Comparison of ENCODE assay signal across 37 cellular contexts in the genomic region with DNA sequence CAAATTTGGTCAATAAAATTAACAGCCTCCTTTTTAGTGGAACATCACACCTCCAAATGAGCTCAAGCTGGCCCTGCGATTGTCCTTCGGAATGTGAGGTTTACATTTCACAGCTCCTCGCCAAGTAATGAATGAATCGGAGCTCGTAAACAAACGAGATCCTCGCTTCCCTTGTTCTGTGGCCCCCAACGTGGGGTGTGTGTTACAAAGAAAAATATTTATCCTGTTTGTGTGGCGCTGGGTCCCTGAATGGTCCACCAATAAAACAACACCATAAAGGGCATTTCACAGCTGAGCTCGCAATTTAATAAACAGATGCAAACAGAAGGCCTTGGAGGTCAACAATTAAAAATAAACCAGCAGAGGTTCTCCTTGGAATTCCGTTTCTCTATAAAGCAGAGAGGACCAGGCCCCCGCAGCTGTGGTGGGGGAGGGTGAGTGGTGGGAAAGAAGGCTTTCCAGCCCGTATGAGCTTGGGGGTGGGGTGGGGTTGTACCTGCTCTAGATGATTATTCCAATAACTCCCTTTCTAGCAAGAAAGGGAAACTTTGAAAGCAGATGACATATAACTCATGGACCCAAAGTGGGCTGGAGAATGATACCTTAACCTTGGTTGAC.
DNase-seq lines count a peak whose midpoint lies in the region; ATAC-seq, FAIRE-seq and TF ChIP-seq lines count a peak whose summit lies in the region.
"Had no signal": no experiment of that assay in that cellular context is flagged by ENCODE, and none has a peak within 500 bp of the region (broad histone marks: within the 10 kb centered on the region; RNA-seq: fewer than 3 reads in every experiment).

No MANE protein-coding gene starts in this region.

- peak overlapping the region; percentile 96; the same call in 1 of the 2 replicates for H2BK12ac ChIP-seq in H1 (ENCODE audit: low read depth, low read length)

- H3K18ac ChIP-seq in H1 (ENCODE audit: extremely low read depth, low read length) = no peak overlapping the region; the same call in 1 of the 2 replicates

- POLR2A ChIA-PET in HEK293 (lab: Yijun Ruan, JAX) (no interaction called here), H1 (lab: Charles Lee; ENCODE audit: partially characterized antibody) (interaction anchor here (1.2 to 1.3 kb wide), 3 partner anchors 11 to 253 kb away, joined by 3 to 5 read pairs (median 3); no protein-coding TSS in a partner anchor)

- H3K9ac ChIP-seq in H1 (replicated peaks in 1 of 4; ENCODE audit: extremely low read depth in 1 of 4, low read depth in 3 of 4, low read length in 3 of 4) = no peak overlapping the region; a peak in 1 of 7 replicates
- H3K9ac ChIP-seq: parathyroid adenoma had no signal

- no peak for ATAC-seq in activated naive CD4-positive, alpha-beta T cell treated with anti-CD3 and anti-CD28 coated beads, Interleukin-2, amount 50 U/mL, for 72 hours
- no peak for ATAC-seq in HG02798 (IDR thresholded peaks at IDR 0.05; ENCODE audit: poor library complexity, unreplicated experiment)
- ATAC-seq: HepG2; lower lobe of right lung; mucosa of descending colon; right cardiac atrium; stimulated activated naive CD8-positive, alpha-beta T cell treated with anti-CD3 and anti-CD28 coated beads, Interleukin-15, amount 100 ng/mL, for 72 hours had no signal

- no peaks in the 10 kb centered on the region for H3K9me3 ChIP-seq in HEK293 (ENCODE audit: control insufficient read depth, insufficient read depth, low read depth, low read length)
- no peaks in the 10 kb centered on the region for H3K9me3 ChIP-seq in H1 (ENCODE audit: insufficient read depth in 2 of 2, low read depth in 1 of 2, low read length in 1 of 2)
- H3K9me3 ChIP-seq: lower lobe of right lung, mucosa of descending colon, thoracic aorta had no signal

- TF ChIP-seq RAD21 in H1 (IDR thresholded peaks at IDR 0.05 in 1 of 2, conservative IDR thresholded peaks at IDR 0.05 in 1 of 2; ENCODE audit: low read depth in 2 of 2, low read length in 2 of 2) = peak in 1 of 2 experiments; percentile 0; a peak in 1 of 4 replicates

- no peak overlapping the region for H2BK5ac ChIP-seq in H1 (ENCODE audit: low read depth, low read length)

- TF ChIP-seq POLR2A in H1 (IDR thresholded peaks at IDR 0.05; ENCODE audit: control extremely low read depth in 1 of 2, low read depth in 2 of 2, low read length in 2 of 2) = no peak

- H3K79me2 ChIP-seq in H1 (ENCODE audit: control insufficient read depth in 1 of 2, insufficient read depth in 2 of 2, low read length in 2 of 2) = no peaks in the 10 kb centered on the region
- H3K79me2 ChIP-seq: parathyroid adenoma had no signal

- peak overlapping the region; percentile 27 to 36; a peak in 3 of 4 replicates for H3K4me2 ChIP-seq in H1 (ENCODE audit: insufficient read depth in 1 of 2, low read depth in 2 of 2, low read length in 2 of 2)

- H3K27ac Mint-ChIP-seq in progenitor cell of endocrine pancreas = peak overlapping the region; percentile 24
- no peak overlapping the region for H3K27ac Mint-ChIP-seq in activated naive CD4-positive, alpha-beta T cell treated with anti-CD3 and anti-CD28 coated beads, Interleukin-2, amount 50 U/mL, for 72 hours
- H3K27ac Mint-ChIP-seq: activated naive CD4-positive, alpha-beta T cell treated with anti-CD3 and anti-CD28 coated beads, Interleukin-2, amount 50 U/mL, for 24 hours; activated T-helper 2 cell treated with anti-CD3 and anti-CD28 coated beads, Interferon-gamma antibody, Interleukin-2, Interleukin-4, amounts not matched to agents 10 μg/mL and 5 μg/mL and 100 μg/mL, durations not matched to agents 14 hours and 24 hours and 36 hours; CD4-positive, alpha-beta T cell; HFFc6; nephron; stimulated activated naive CD8-positive, alpha-beta T cell treated with anti-CD3 and anti-CD28 coated beads, Interleukin-15, amount 100 ng/mL, for 72 hours had no signal

- no peak overlapping the region for H4K5ac ChIP-seq in H1 (ENCODE audit: insufficient read length, low read depth, low read length)

- no peaks in the 10 kb centered on the region for H3K79me1 ChIP-seq in H1 (ENCODE audit: low read depth, low read length)

- H3K56ac ChIP-seq in H1 (replicated peaks; ENCODE audit: insufficient read length, low read depth, low read length) = no peak overlapping the region

- 25% methylated on average over 13 of the region's 13 CpGs; no CpG with 5 or more reads in 1 of the 2 experiments for WGBS in H1 (ENCODE audit: extremely low coverage in 1 of 2, insufficient coverage in 1 of 2, insufficient read length in 1 of 2, insufficient replicate concordance in 2 of 2, low coverage in 1 of 2, low lambda C conversion rate in 2 of 2, missing lambda C conversion rate in 1 of 2), 2 experiments

- H3K27ac ChIP-seq in HEK293 (ENCODE audit: extremely low read depth, low read depth, low read length) = no peak overlapping the region
- peak overlapping the region; percentile 52; the same call in 1 of the 2 replicates for H3K27ac ChIP-seq in H1 (ENCODE audit: low read depth, low read length)
- H3K27ac ChIP-seq: brain microvascular endothelial cell, HL-60, lower lobe of right lung, parathyroid adenoma, thoracic aorta had no signal

- H3K4me3 ChIP-seq in HEK293 (ENCODE audit: low read depth, low read length) (no peak overlapping the region), H1 (ENCODE audit: extremely low read depth in 1 of 4, insufficient read depth in 2 of 4, low read depth in 3 of 4, low read length in 4 of 4) (peak overlapping the region in 1 of 4 experiments; percentile 39; a peak in 2 of 8 replicates)
- H3K4me3 ChIP-seq: lower lobe of right lung, mucosa of descending colon, thoracic aorta had no signal

- H3K27me3 Mint-ChIP-seq in progenitor cell of endocrine pancreas = peaks cover 34% of the 10 kb centered on the region
- H3K27me3 Mint-ChIP-seq: activated naive CD4-positive, alpha-beta T cell treated with anti-CD3 and anti-CD28 coated beads, Interleukin-2, amount 50 U/mL, for 24 hours; CD4-positive, alpha-beta T cell; stimulated activated naive CD8-positive, alpha-beta T cell treated with anti-CD3 and anti-CD28 coated beads, Interleukin-15, amount 100 ng/mL, for 72 hours had no signal

- TF ChIP-seq EP300 in H1 (IDR thresholded peaks at IDR 0.05; ENCODE audit: borderline replicate concordance in 1 of 2, low read depth in 2 of 2, low read length in 2 of 2) = no peak

- no peaks in the 10 kb centered on the region for H4K20me1 ChIP-seq in H1 (replicated peaks in 1 of 2; ENCODE audit: control insufficient read depth in 1 of 2, insufficient read depth in 2 of 2, low read length in 2 of 2)

- H2BK120ac ChIP-seq in H1 (replicated peaks; ENCODE audit: low read depth, low read length) = no peak overlapping the region

- peak; percentile 91 for FAIRE-seq in H1 (lab: Jason Lieb, UNC)
- FAIRE-seq: D721Med, HepG2, urothelium cell line had no signal

- H3K4ac ChIP-seq in H1 (replicated peaks; ENCODE audit: insufficient read length, low read depth, low read length) = no peak overlapping the region

- CTCF ChIA-PET in HEK293 (lab: Yijun Ruan, JAX) (no interaction called here), H1 (lab: Charles Lee; ENCODE audit: partially characterized antibody) (no interaction called here)

- H3K14ac ChIP-seq in H1 (ENCODE audit: insufficient read length) = no peak overlapping the region

- H3K4me1 Mint-ChIP-seq in progenitor cell of endocrine pancreas (ENCODE audit: low read depth) = peaks cover 28% of the 10 kb centered on the region
- H3K4me1 Mint-ChIP-seq: activated naive CD4-positive, alpha-beta T cell treated with anti-CD3 and anti-CD28 coated beads, Interleukin-2, amount 50 U/mL, for 24 hours; stimulated activated naive CD8-positive, alpha-beta T cell treated with anti-CD3 and anti-CD28 coated beads, Interleukin-15, amount 100 ng/mL, for 72 hours had no signal

- H3K23me2 ChIP-seq in H1 (ENCODE audit: low read depth, low read length) = no peaks in the 10 kb centered on the region; the same call in 1 of the 2 replicates

- H3K36me3 ChIP-seq in HEK293 (ENCODE audit: control insufficient read depth in 2 of 2, insufficient read depth in 1 of 2, low read length in 2 of 2) = no peaks in the 10 kb centered on the region
- no peaks in the 10 kb centered on the region for H3K36me3 ChIP-seq in H1 (ENCODE audit: control insufficient read depth in 2 of 4, insufficient read depth in 4 of 4, low read length in 3 of 4)
- H3K36me3 ChIP-seq: brain microvascular endothelial cell, lower lobe of right lung, thoracic aorta had no signal

- no peaks in the 10 kb centered on the region for H3K36me3 Mint-ChIP-seq in progenitor cell of endocrine pancreas (ENCODE audit: insufficient read depth)
- no peaks in the 10 kb centered on the region for H3K36me3 Mint-ChIP-seq in activated naive CD4-positive, alpha-beta T cell treated with anti-CD3 and anti-CD28 coated beads, Interleukin-2, amount 50 U/mL, for 72 hours
- H3K36me3 Mint-ChIP-seq: activated naive CD4-positive, alpha-beta T cell treated with anti-CD3 and anti-CD28 coated beads, Interleukin-2, amount 50 U/mL, for 24 hours had no signal

- H3K27me3 ChIP-seq in H1 (replicated peaks in 1 of 4; ENCODE audit: control insufficient read depth in 3 of 4, extremely low read depth in 1 of 4, insufficient read depth in 3 of 4, low read length in 3 of 4) = no peaks in the 10 kb centered on the region
- H3K27me3 ChIP-seq: brain microvascular endothelial cell had no signal

- DNase-seq in H1 (ENCODE audit: low read depth in 1 of 2, low spot score in 2 of 2) (no peak), iPS-NIHi11 (ENCODE audit: low spot score) (peak; percentile 67), progenitor cell of endocrine pancreas (ENCODE audit: low spot score, unreplicated experiment) (no peak), NCI-H748 treated with DMSO at 0.1 percent for 48 hours (lab: John Stamatoyannopoulos, UW) (no peak), pons (ENCODE audit: low spot score) (no peak)
- DNase-seq in activated naive CD4-positive, alpha-beta T cell treated with anti-CD3 and anti-CD28 coated beads, Interleukin-2, amount 50 U/mL, for 72 hours (ENCODE audit: low spot score in 2 of 2) = no peak
- DNase-seq: activated CD4-positive, alpha-beta T cell treated with anti-CD3 and anti-CD28 coated beads for 4 hours; activated CD8-positive, alpha-beta memory T cell treated with anti-CD3 and anti-CD28 coated beads for 24 hours; activated T-cell treated with anti-CD3 and anti-CD28 coated beads for 4 hours; amygdala; brain microvascular endothelial cell; CD4-positive, alpha-beta T cell; DND-41; glutamatergic neuron; HFFc6; Kasumi-1; lower lobe of right lung; mucosa of descending colon; MV-4-11; NCI-H1436 treated with DMSO at 0.1 percent for 48 hours; NCI-H2081 treated with DMSO at 0.1 percent for 48 hours; NCI-H226; NCI-H526 treated with DMSO at 0.1 percent for 48 hours; right cardiac atrium; Right ventricle myocardium superior; stimulated activated naive CD8-positive, alpha-beta T cell treated with anti-CD3 and anti-CD28 coated beads, Interleukin-15, amount 100 ng/mL, for 72 hours had no signal

- TF ChIP-seq CTCF in HEK293 (tag by site-specific recombination; IDR thresholded peaks at IDR 0.05) (no peak), H1 (IDR thresholded peaks at IDR 0.05; ENCODE audit: control extremely low read depth in 1 of 3, insufficient read depth in 1 of 3, low read depth in 1 of 3, low read length in 3 of 3) (no peak), progenitor cell of endocrine pancreas (IDR thresholded peaks at IDR 0.05; ENCODE audit: unreplicated experiment) (no peak)

- no peaks in the 10 kb centered on the region for H3K9me3 Mint-ChIP-seq in progenitor cell of endocrine pancreas (ENCODE audit: low read depth)
- H3K9me3 Mint-ChIP-seq in activated naive CD4-positive, alpha-beta T cell treated with anti-CD3 and anti-CD28 coated beads, Interleukin-2, amount 50 U/mL, for 72 hours = peaks cover 7 to 14% of the 10 kb centered on the region in 2 donors
- H3K9me3 Mint-ChIP-seq: CD4-positive, alpha-beta T cell; HFFc6; nephron had no signal

- H2AFZ ChIP-seq in H1 (ENCODE audit: low read length) = no peak overlapping the region
- H2AFZ ChIP-seq: parathyroid adenoma had no signal

- no peak overlapping the region for H2BK15ac ChIP-seq in H1 (ENCODE audit: low read length)

- H4K8ac ChIP-seq in H1 (ENCODE audit: extremely low read depth, insufficient read depth, low read length) = no peak overlapping the region

- H3K4me3 Mint-ChIP-seq in progenitor cell of endocrine pancreas (ENCODE audit: low read depth) = no peak overlapping the region
- H3K4me3 Mint-ChIP-seq: activated naive CD4-positive, alpha-beta T cell treated with anti-CD3 and anti-CD28 coated beads, Interleukin-2, amount 50 U/mL, for 24 hours; CD4-positive, alpha-beta T cell; HFFc6; nephron; stimulated activated naive CD8-positive, alpha-beta T cell treated with anti-CD3 and anti-CD28 coated beads, Interleukin-15, amount 100 ng/mL, for 72 hours had no signal

- no peak overlapping the region for H2AK5ac ChIP-seq in H1 (ENCODE audit: low read depth, low read length)

- no peak overlapping the region for H2BK20ac ChIP-seq in H1 (ENCODE audit: low read length)

- no peak overlapping the region for H3K23ac ChIP-seq in H1 (ENCODE audit: insufficient read length)

- no peak overlapping the region for H4K91ac ChIP-seq in H1 (replicated peaks; ENCODE audit: insufficient read length, low read length)

- H3K4me1 ChIP-seq in HEK293 (ENCODE audit: control insufficient read depth, insufficient read depth, low read length) = peaks cover 6% of the 10 kb centered on the region
- peaks cover 2 to 29% (median 22%) of the 10 kb centered on the region in 4 experiments; a peak in 6 of 7 replicates for H3K4me1 ChIP-seq in H1 (replicated peaks in 1 of 4; ENCODE audit: control insufficient read depth in 3 of 4, insufficient read depth in 4 of 4, low read length in 3 of 4)
- H3K4me1 ChIP-seq: lower lobe of right lung, parathyroid adenoma had no signal
